ENCODE assay signal across 18 cellular contexts in genomic region chr6:158056804-158057203, GRCh38.
A peak's percentile ranks its signal among the peaks of the same experiment; 100 is the strongest.
DNase-seq lines count a peak whose midpoint lies in the region; ATAC-seq and TF ChIP-seq lines count a peak whose summit lies in the region.
"Had no signal": no experiment of that assay in that cellular context is flagged by ENCODE, and none has a peak within 500 bp of the region (broad histone marks: within the 10 kb centered on the region; RNA-seq: fewer than 3 reads in every experiment).

No MANE protein-coding gene starts in this region.

- H2AK5ac ChIP-seq in IMR-90 (ENCODE audit: low read depth, low read length): peak overlapping the region; percentile 98

- in situ Hi-C loops in IMR-90 (cut with MboI; ENCODE audit: low sequenced_read_pairs): no loop called here
- in situ Hi-C loops in mammary epithelial cell (cut with MboI; ENCODE audit: low sequenced_read_pairs in 2 of 2): loop anchor here in 1 of 2 donors (10.0 kb wide), 1 partner anchor 72 kb away; the partner anchor contains the start of gene SYNJ2

- peaks cover 41% of the 10 kb centered on the region for H3K9me1 ChIP-seq in IMR-90 (ENCODE audit: insufficient read depth, low read length)

- H3K27me3 ChIP-seq in ACC112 (ENCODE audit: insufficient read depth, low read length) (no peaks in the 10 kb centered on the region), IMR-90 (ENCODE audit: control insufficient read depth, insufficient read depth, low read length) (no peaks in the 10 kb centered on the region), mammary epithelial cell (ENCODE audit: insufficient read depth, low read length) (no peaks in the 10 kb centered on the region), neural progenitor cell (no peaks in the 10 kb centered on the region), Caco-2 (replicated peaks; ENCODE audit: control insufficient read depth, insufficient read depth, low read length) (no peaks in the 10 kb centered on the region)
- H3K27me3 ChIP-seq: right atrium auricular region had no signal

- H3K79me1 ChIP-seq in IMR-90 (ENCODE audit: low read depth in 1 of 2, low read length in 2 of 2): peaks cover 23 to 65% of the 10 kb centered on the region in 2 experiments

- H3K27ac ChIP-seq in ACC112 (ENCODE audit: low read depth, low read length) (peak overlapping the region; percentile 97), IMR-90 (ENCODE audit: insufficient read depth, low read length) (peak overlapping the region; percentile 94), mammary epithelial cell (ENCODE audit: insufficient read depth, low read depth, low read length) (peak overlapping the region; percentile 62), neural progenitor cell (no peak overlapping the region)

- peak overlapping the region; percentile 97 for H2BK5ac ChIP-seq in IMR-90 (ENCODE audit: low read depth, low read length, poor library complexity, severe bottlenecking)

- peaks cover 10% of the 10 kb centered on the region; the same call in 1 of the 2 replicates for H3K36me3 ChIP-seq in ACC112 (ENCODE audit: insufficient read depth, low read length)
- H3K36me3 ChIP-seq in IMR-90 (ENCODE audit: control insufficient read depth, insufficient read depth, low read length): peaks cover 24% of the 10 kb centered on the region
- H3K36me3 ChIP-seq in mammary epithelial cell (ENCODE audit: insufficient read depth, low read length): no peaks in the 10 kb centered on the region
- no peaks in the 10 kb centered on the region for H3K36me3 ChIP-seq in neural progenitor cell
- peaks cover 2% of the 10 kb centered on the region; the same call in 1 of the 2 replicates for H3K36me3 ChIP-seq in Caco-2 (ENCODE audit: control insufficient read depth, insufficient read depth, low read length)
- H3K36me3 ChIP-seq: HAP-1 had no signal

- peak overlapping the region; percentile 83 for H4K5ac ChIP-seq in IMR-90 (ENCODE audit: low read depth, low read length)

- H3K18ac ChIP-seq in IMR-90 (ENCODE audit: low read depth, low read length): peak overlapping the region; percentile 86

- H2AFZ ChIP-seq in ACC112 (ENCODE audit: low read length, unreplicated experiment) (no peak overlapping the region), IMR-90 (replicated peaks; ENCODE audit: low read length, poor library complexity) (peak overlapping the region; percentile 86), mammary epithelial cell (ENCODE audit: low read depth, low read length) (no peak overlapping the region), neural progenitor cell (replicated peaks) (no peak overlapping the region)

- POLR2A ChIA-PET in IMR-90 (lab: Charles Lee; ENCODE audit: unreplicated experiment) (no interaction called here), Caco-2 (lab: Charles Lee) (no interaction called here)

- intact Hi-C loops in IMR-90 (cut with micrococcal nuclease): loop anchor here (2.0 kb wide), 2 partner anchors 16 to 74 kb away; no protein-coding TSS in a partner anchor
- intact Hi-C loops in mammary epithelial cell (cut with micrococcal nuclease): loop anchor here (2.0 kb wide), 1 partner anchor 14 kb away; no protein-coding TSS in a partner anchor
- intact Hi-C loops in Caco-2 (cut with micrococcal nuclease; ENCODE audit: unreplicated experiment): no loop called here

- no CpG with 5 or more reads among the region's 9 CpGs for WGBS in IMR-90 (ENCODE audit: extremely low coverage in 2 of 2, insufficient read length in 1 of 2), 2 experiments
- WGBS in mammary epithelial cell (ENCODE audit: low coverage, missing lambda C conversion rate): 100% methylated on average over 4 of the region's 9 CpGs

- no peak for TF ChIP-seq RAD21 in IMR-90 (IDR thresholded peaks at IDR 0.05; ENCODE audit: low read length)

- H4K8ac ChIP-seq in IMR-90 (ENCODE audit: low read depth in 2 of 2, low read length in 2 of 2): peak overlapping the region; percentile 93 to 97

- peak; percentile 66 for TF ChIP-seq POLR2A in IMR-90 (IDR thresholded peaks at IDR 0.05; ENCODE audit: low read depth, low read length)

- TF ChIP-seq CTCF in IMR-90 (conservative IDR thresholded peaks at IDR 0.05; ENCODE audit: low read depth, low read length) (no peak), mammary epithelial cell (conservative IDR thresholded peaks at IDR 0.05 in 1 of 2, IDR thresholded peaks at IDR 0.05 in 1 of 2; ENCODE audit: extremely low read depth in 1 of 2, insufficient read depth in 1 of 2, low read depth in 1 of 2, low read length in 2 of 2) (no peak), neural progenitor cell (IDR thresholded peaks at IDR 0.05) (no peak), Caco-2 (IDR thresholded peaks at IDR 0.05; ENCODE audit: insufficient read depth in 1 of 2, low read depth in 1 of 2, low read length in 1 of 2, severe bottlenecking in 1 of 2, unreplicated experiment in 1 of 2) (no peak)

- H3K27ac Mint-ChIP-seq in neural progenitor cell (peak overlapping the region; percentile 46), Caco-2 (ENCODE audit: unreplicated experiment) (no peak overlapping the region)
- H3K27ac Mint-ChIP-seq: activated B cell treated with CpG ODN at 0.5 μM for 24 hours had no signal

- no peak overlapping the region for H3K4me3 Mint-ChIP-seq in neural progenitor cell
- H3K4me3 Mint-ChIP-seq in Caco-2 (ENCODE audit: unreplicated experiment): no peak overlapping the region

- H2AK9ac ChIP-seq in IMR-90 (replicated peaks; ENCODE audit: low read depth, low read length, poor library complexity): peak overlapping the region; percentile 96

- peak overlapping the region; percentile 98 for H2BK120ac ChIP-seq in IMR-90 (ENCODE audit: low read depth, low read length)

- peaks cover 3% of the 10 kb centered on the region for H3K27me3 Mint-ChIP-seq in neural progenitor cell (ENCODE audit: insufficient read depth, low read depth)
- no peaks in the 10 kb centered on the region for H3K27me3 Mint-ChIP-seq in Caco-2 (ENCODE audit: insufficient read depth, unreplicated experiment)
- H3K27me3 Mint-ChIP-seq: activated B cell treated with CpG ODN at 0.5 μM for 24 hours had no signal

- H3K4me1 ChIP-seq in ACC112 (ENCODE audit: control insufficient read depth, insufficient read depth, low read length, unreplicated experiment): peaks cover 72% of the 10 kb centered on the region
- H3K4me1 ChIP-seq in IMR-90 (ENCODE audit: control insufficient read depth, insufficient read depth, low read length): peaks cover 35% of the 10 kb centered on the region
- H3K4me1 ChIP-seq in mammary epithelial cell (ENCODE audit: insufficient read depth, low read length): peaks cover 33% of the 10 kb centered on the region
- no peaks in the 10 kb centered on the region for H3K4me1 ChIP-seq in neural progenitor cell
- peaks cover 12% of the 10 kb centered on the region for H3K4me1 ChIP-seq in Caco-2
- H3K4me1 ChIP-seq: HAP-1 had no signal

- no peak for ATAC-seq in IMR-90 (ENCODE audit: low read depth)
- ATAC-seq in GM18868 (IDR thresholded peaks at IDR 0.05; ENCODE audit: unreplicated experiment): no peak
- ATAC-seq: Right ventricle myocardium inferior had no signal

- H3K9me3 ChIP-seq in IMR-90 (ENCODE audit: control insufficient read depth, insufficient read depth, low read length) (no peaks in the 10 kb centered on the region), mammary epithelial cell (replicated peaks; ENCODE audit: insufficient read depth, low read length) (no peaks in the 10 kb centered on the region), neural progenitor cell (ENCODE audit: low read depth) (no peaks in the 10 kb centered on the region), Caco-2 (no peaks in the 10 kb centered on the region)
- H3K9me3 ChIP-seq: HAP-1, right atrium auricular region had no signal

- no TSS peak for BruUV-seq in IMR-90 (replicated peaks; lab: Mats Ljungman, UMichigan)
- BruUV-seq in mammary epithelial cell (replicated peaks; lab: Mats Ljungman, UMichigan): no TSS peak
- BruUV-seq in Caco-2 (replicated peaks; lab: Mats Ljungman, UMichigan): no TSS peak

- H3K9ac ChIP-seq in IMR-90 (ENCODE audit: low read depth, low read length): peak overlapping the region; percentile 41; the same call in 1 of the 2 replicates
- H3K9ac ChIP-seq in mammary epithelial cell (ENCODE audit: insufficient read depth, low read length): no peak overlapping the region
- H3K9ac ChIP-seq in neural progenitor cell: no peak overlapping the region

- no peaks in the 10 kb centered on the region for H3F3A ChIP-seq in neural progenitor cell (ENCODE audit: low read depth)

- no peaks in the 10 kb centered on the region for H4K20me1 ChIP-seq in IMR-90 (ENCODE audit: insufficient read depth, low read length)
- H4K20me1 ChIP-seq in mammary epithelial cell (ENCODE audit: insufficient read depth, low read length): no peaks in the 10 kb centered on the region
- H4K20me1 ChIP-seq in neural progenitor cell (ENCODE audit: low read depth): no peaks in the 10 kb centered on the region

- CTCF ChIA-PET in IMR-90 (lab: Yijun Ruan, JAX) (no interaction called here), mammary epithelial cell (lab: Charles Lee; ENCODE audit: low non-redundant PET) (interaction anchor here (0.7 kb wide), 1 partner anchor 31 kb away, joined by 5 read pairs; no protein-coding TSS in a partner anchor), Caco-2 (lab: Charles Lee) (no interaction called here)

- no peak overlapping the region; the same call in 1 of the 2 replicates for H3K4me2 ChIP-seq in IMR-90 (ENCODE audit: low read depth, low read length)
- no peak overlapping the region for H3K4me2 ChIP-seq in mammary epithelial cell (ENCODE audit: insufficient read depth, low read depth, low read length)
- no peak overlapping the region for H3K4me2 ChIP-seq in neural progenitor cell

- H2BK15ac ChIP-seq in IMR-90 (ENCODE audit: low read depth, low read length): peak overlapping the region; percentile 91

- peak overlapping the region; percentile 98 for H4K91ac ChIP-seq in IMR-90 (ENCODE audit: insufficient read depth, low read depth, low read length)

- peak overlapping the region; percentile 91 for H3K14ac ChIP-seq in IMR-90 (replicated peaks; ENCODE audit: low read depth, low read length)

- H3K23ac ChIP-seq in IMR-90 (ENCODE audit: low read depth, low read length): peak overlapping the region; percentile 88

- DNase-seq in IMR-90: no peak
- DNase-seq in mammary epithelial cell: no peak
- no peak for DNase-seq in neural progenitor cell (ENCODE audit: low spot score)
- no peak for DNase-seq in Caco-2
- DNase-seq in dermis blood vessel endothelial cell: no peak
- no peak for DNase-seq in COR-L47 (lab: John Stamatoyannopoulos, UW)
- DNase-seq: activated B cell treated with CpG ODN at 0.5 μM for 24 hours; activated CD8-positive, alpha-beta memory T cell treated with anti-CD3 and anti-CD28 coated beads for 24 hours; AML-193; cerebellar nuclear complex; NCI-H2081; NCI-H510A; nucleus accumbens had no signal

- peak overlapping the region; percentile 46; the same call in 1 of the 2 replicates for H3K4me3 ChIP-seq in ACC112 (ENCODE audit: low read depth, low read length)
- no peak overlapping the region for H3K4me3 ChIP-seq in IMR-90 (ENCODE audit: insufficient read depth, low read depth, low read length)
- no peak overlapping the region for H3K4me3 ChIP-seq in mammary epithelial cell (replicated peaks in 1 of 3; ENCODE audit: insufficient read depth in 1 of 3, low read depth in 2 of 3, low read length in 3 of 3)
- H3K4me3 ChIP-seq in neural progenitor cell: no peak overlapping the region
- H3K4me3 ChIP-seq in Caco-2 (ENCODE audit: low read depth, low read length): no peak overlapping the region
- H3K4me3 ChIP-seq: HAP-1, right atrium auricular region had no signal

- H3K56ac ChIP-seq in IMR-90 (ENCODE audit: extremely low read depth, insufficient read depth, low read length): peak overlapping the region; percentile 88

- peaks cover 2% of the 10 kb centered on the region for H3K9me3 Mint-ChIP-seq in neural progenitor cell
- no peaks in the 10 kb centered on the region for H3K9me3 Mint-ChIP-seq in Caco-2 (ENCODE audit: unreplicated experiment)
- H3K9me3 Mint-ChIP-seq: activated B cell treated with CpG ODN at 0.5 μM for 24 hours had no signal

- peaks cover 2% of the 10 kb centered on the region for H3K36me3 Mint-ChIP-seq in neural progenitor cell
- H3K36me3 Mint-ChIP-seq in Caco-2 (ENCODE audit: insufficient read depth, unreplicated experiment): peaks cover 32% of the 10 kb centered on the region

- H3K4me1 Mint-ChIP-seq in neural progenitor cell: peaks cover 2% of the 10 kb centered on the region
- H3K4me1 Mint-ChIP-seq in Caco-2 (ENCODE audit: low read depth, unreplicated experiment): no peaks in the 10 kb centered on the region

- dilution Hi-C loops in IMR-90 (cut with HindIII; ENCODE audit: low sequenced_read_pairs, unreplicated experiment): no loop called here
- dilution Hi-C loops in mammary epithelial cell (cut with HindIII; ENCODE audit: low sequenced_read_pairs): no loop called here

- peak overlapping the region; percentile 94 for H2BK20ac ChIP-seq in IMR-90 (ENCODE audit: low read depth, low read length)

- H3K79me2 ChIP-seq in ACC112 (ENCODE audit: control insufficient read depth, insufficient read depth, low read length, unreplicated experiment) (peaks cover 15% of the 10 kb centered on the region), mammary epithelial cell (ENCODE audit: insufficient read depth, low read length) (no peaks in the 10 kb centered on the region), neural progenitor cell (ENCODE audit: low read depth) (no peaks in the 10 kb centered on the region)

- peak overlapping the region; percentile 99 for H3K4ac ChIP-seq in IMR-90 (ENCODE audit: low read depth, low read length)
